In the genomic region with DNA sequence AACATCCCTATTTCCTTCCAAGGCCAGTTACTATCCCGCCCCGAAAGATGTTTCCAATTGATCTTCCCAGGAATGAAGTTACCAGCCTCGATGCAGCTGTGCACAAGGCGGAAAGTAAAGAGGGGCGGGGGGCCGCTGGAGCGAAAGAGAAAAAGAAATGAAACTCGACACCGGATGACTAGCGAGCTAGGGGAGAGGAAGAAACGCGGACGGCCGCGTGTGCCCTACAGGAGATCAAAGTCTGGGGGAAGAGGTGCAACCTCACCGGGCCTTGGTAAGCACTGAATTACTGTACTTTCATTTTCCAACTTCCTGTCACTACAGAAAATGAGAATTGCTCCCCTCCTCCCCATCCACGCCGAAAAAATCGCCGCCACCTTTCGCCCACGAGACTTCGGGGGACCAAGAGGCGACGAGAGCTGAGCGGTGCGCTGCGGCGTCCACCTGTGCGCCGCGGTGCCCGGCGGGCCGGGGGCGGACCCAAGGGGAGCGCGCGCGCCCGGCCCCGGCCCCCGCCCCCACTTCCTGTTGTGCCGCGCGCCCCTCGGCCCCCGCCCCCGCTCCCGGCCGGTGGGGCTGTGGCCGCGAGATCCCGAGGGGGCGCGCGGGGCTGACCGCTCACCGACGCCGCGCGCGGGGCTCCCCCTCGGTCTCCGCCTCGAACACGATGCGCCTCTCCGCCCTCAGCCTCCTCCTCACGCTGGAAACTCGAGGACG, we compare ENCODE assay signal across 1 cellular context.
TF ChIP-seq lines count a peak whose summit lies in the region.

No MANE protein-coding gene starts in this region.

TF ChIP-seq in HEK293, 187 proteins besides CTCF, POLR2A, EP300 and RAD21 (continued from another document and continues in another):
- TF ChIP-seq, protein P1, sequence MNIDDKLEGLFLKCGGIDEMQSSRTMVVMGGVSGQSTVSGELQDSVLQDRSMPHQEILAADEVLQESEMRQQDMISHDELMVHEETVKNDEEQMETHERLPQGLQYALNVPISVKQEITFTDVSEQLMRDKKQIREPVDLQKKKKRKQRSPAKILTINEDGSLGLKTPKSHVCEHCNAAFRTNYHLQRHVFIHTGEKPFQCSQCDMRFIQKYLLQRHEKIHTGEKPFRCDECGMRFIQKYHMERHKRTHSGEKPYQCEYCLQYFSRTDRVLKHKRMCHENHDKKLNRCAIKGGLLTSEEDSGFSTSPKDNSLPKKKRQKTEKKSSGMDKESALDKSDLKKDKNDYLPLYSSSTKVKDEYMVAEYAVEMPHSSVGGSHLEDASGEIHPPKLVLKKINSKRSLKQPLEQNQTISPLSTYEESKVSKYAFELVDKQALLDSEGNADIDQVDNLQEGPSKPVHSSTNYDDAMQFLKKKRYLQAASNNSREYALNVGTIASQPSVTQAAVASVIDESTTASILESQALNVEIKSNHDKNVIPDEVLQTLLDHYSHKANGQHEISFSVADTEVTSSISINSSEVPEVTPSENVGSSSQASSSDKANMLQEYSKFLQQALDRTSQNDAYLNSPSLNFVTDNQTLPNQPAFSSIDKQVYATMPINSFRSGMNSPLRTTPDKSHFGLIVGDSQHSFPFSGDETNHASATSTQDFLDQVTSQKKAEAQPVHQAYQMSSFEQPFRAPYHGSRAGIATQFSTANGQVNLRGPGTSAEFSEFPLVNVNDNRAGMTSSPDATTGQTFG (tag by site-specific recombination; IDR thresholded peaks at IDR 0.05; ENCODE audit: borderline replicate concordance), result no peak
- peak; percentile 87 for TF ChIP-seq SP7 (tag by site-specific recombination; IDR thresholded peaks at IDR 0.05)
- TF ChIP-seq, protein P2, sequence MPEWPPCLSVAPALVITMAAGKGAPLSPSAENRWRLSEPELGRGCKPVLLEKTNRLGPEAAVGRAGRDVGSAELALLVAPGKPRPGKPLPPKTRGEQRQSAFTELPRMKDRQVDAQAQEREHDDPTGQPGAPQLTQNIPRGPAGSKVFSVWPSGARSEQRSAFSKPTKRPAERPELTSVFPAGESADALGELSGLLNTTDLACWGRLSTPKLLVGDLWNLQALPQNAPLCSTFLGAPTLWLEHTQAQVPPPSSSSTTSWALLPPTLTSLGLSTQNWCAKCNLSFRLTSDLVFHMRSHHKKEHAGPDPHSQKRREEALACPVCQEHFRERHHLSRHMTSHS (tag by site-specific recombination; IDR thresholded peaks at IDR 0.05), result no peak
- no peak for TF ChIP-seq ZNF114 (tag by site-specific recombination; IDR thresholded peaks at IDR 0.05)
- TF ChIP-seq, protein P3, sequence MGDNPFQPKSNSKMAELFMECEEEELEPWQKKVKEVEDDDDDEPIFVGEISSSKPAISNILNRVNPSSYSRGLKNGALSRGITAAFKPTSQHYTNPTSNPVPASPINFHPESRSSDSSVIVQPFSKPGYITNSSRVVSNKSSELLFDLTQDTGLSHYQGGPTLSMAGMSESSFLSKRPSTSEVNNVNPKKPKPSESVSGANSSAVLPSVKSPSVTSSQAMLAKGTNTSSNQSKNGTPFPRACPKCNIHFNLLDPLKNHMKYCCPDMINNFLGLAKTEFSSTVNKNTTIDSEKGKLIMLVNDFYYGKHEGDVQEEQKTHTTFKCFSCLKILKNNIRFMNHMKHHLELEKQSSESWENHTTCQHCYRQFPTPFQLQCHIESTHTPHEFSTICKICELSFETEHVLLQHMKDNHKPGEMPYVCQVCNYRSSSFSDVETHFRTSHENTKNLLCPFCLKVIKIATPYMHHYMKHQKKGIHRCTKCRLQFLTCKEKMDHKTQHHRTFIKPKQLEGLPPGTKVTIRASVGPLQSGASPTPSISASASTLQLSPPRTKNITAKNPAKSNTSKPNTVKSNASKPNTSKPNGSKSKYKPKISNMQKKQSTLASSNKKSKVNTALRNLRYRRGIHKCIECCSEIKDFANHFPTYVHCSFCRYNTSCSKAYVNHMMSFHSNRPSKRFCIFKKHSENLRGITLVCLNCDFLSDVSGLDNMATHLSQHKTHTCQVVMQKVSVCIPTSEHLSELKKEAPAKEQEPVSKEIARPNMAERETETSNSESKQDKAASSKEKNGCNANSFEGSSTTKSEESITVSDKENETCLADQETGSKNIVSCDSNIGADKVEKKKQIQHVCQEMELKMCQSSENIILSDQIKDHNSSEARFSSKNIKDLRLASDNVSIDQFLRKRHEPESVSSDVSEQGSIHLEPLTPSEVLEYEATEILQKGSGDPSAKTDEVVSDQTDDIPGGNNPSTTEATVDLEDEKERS (tag by site-specific recombination; IDR thresholded peaks at IDR 0.05), result no peak
- TF ChIP-seq, protein P4, sequence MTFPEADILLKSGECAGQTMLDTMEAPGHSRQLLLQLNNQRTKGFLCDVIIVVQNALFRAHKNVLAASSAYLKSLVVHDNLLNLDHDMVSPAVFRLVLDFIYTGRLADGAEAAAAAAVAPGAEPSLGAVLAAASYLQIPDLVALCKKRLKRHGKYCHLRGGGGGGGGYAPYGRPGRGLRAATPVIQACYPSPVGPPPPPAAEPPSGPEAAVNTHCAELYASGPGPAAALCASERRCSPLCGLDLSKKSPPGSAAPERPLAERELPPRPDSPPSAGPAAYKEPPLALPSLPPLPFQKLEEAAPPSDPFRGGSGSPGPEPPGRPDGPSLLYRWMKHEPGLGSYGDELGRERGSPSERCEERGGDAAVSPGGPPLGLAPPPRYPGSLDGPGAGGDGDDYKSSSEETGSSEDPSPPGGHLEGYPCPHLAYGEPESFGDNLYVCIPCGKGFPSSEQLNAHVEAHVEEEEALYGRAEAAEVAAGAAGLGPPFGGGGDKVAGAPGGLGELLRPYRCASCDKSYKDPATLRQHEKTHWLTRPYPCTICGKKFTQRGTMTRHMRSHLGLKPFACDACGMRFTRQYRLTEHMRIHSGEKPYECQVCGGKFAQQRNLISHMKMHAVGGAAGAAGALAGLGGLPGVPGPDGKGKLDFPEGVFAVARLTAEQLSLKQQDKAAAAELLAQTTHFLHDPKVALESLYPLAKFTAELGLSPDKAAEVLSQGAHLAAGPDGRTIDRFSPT (tag by site-specific recombination; IDR thresholded peaks at IDR 0.05), result no peak
- TF ChIP-seq ZIC2 (tag by site-specific recombination; IDR thresholded peaks at IDR 0.05), result peak; percentile 62; the same call in 1 of the 2 replicates
- TF ChIP-seq RBAK (tag by site-specific recombination; IDR thresholded peaks at IDR 0.05), result no peak
- TF ChIP-seq ZXDB (tag by site-specific recombination; IDR thresholded peaks at IDR 0.05), result peak; percentile 85
- TF ChIP-seq ZNF623 (tag by site-specific recombination; IDR thresholded peaks at IDR 0.05), result no peak; the same call in 1 of the 2 replicates
- TF ChIP-seq, protein P5, sequence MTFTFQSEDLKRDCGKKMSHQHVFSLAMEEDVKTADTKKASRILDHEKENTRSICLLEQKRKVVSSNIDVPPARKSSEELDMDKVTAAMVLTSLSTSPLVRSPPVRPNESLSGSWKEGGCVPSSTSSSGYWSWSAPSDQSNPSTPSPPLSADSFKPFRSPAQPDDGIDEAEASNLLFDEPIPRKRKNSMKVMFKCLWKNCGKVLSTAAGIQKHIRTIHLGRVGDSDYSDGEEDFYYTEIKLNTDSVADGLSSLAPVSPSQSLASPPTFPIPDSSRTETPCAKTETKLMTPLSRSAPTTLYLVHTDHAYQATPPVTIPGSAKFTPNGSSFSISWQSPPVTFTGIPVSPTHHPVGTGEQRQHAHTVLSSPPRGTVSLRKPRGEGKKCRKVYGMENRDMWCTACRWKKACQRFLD (tag by site-specific recombination; IDR thresholded peaks at IDR 0.05), result no peak
- TF ChIP-seq ZNF777 (tag by site-specific recombination; IDR thresholded peaks at IDR 0.05; ENCODE audit: borderline replicate concordance), result no peak
- no peak for TF ChIP-seq ZNF292 (tag by site-specific recombination; IDR thresholded peaks at IDR 0.05; ENCODE audit: borderline replicate concordance, low read depth)
- TF ChIP-seq GLIS1 (tag by site-specific recombination; IDR thresholded peaks at IDR 0.05), result peak; percentile 76
- no peak for TF ChIP-seq ZNF155 (tag by site-specific recombination; IDR thresholded peaks at IDR 0.05)
- TF ChIP-seq, protein P6, sequence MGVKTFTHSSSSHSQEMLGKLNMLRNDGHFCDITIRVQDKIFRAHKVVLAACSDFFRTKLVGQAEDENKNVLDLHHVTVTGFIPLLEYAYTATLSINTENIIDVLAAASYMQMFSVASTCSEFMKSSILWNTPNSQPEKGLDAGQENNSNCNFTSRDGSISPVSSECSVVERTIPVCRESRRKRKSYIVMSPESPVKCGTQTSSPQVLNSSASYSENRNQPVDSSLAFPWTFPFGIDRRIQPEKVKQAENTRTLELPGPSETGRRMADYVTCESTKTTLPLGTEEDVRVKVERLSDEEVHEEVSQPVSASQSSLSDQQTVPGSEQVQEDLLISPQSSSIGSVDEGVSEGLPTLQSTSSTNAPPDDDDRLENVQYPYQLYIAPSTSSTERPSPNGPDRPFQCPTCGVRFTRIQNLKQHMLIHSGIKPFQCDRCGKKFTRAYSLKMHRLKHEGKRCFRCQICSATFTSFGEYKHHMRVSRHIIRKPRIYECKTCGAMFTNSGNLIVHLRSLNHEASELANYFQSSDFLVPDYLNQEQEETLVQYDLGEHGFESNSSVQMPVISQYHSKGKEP (tag by site-specific recombination; IDR thresholded peaks at IDR 0.05), result 0 out of 2 replicates have a peak, but pooled peaks have one; percentile 30
- TF ChIP-seq, protein P7, sequence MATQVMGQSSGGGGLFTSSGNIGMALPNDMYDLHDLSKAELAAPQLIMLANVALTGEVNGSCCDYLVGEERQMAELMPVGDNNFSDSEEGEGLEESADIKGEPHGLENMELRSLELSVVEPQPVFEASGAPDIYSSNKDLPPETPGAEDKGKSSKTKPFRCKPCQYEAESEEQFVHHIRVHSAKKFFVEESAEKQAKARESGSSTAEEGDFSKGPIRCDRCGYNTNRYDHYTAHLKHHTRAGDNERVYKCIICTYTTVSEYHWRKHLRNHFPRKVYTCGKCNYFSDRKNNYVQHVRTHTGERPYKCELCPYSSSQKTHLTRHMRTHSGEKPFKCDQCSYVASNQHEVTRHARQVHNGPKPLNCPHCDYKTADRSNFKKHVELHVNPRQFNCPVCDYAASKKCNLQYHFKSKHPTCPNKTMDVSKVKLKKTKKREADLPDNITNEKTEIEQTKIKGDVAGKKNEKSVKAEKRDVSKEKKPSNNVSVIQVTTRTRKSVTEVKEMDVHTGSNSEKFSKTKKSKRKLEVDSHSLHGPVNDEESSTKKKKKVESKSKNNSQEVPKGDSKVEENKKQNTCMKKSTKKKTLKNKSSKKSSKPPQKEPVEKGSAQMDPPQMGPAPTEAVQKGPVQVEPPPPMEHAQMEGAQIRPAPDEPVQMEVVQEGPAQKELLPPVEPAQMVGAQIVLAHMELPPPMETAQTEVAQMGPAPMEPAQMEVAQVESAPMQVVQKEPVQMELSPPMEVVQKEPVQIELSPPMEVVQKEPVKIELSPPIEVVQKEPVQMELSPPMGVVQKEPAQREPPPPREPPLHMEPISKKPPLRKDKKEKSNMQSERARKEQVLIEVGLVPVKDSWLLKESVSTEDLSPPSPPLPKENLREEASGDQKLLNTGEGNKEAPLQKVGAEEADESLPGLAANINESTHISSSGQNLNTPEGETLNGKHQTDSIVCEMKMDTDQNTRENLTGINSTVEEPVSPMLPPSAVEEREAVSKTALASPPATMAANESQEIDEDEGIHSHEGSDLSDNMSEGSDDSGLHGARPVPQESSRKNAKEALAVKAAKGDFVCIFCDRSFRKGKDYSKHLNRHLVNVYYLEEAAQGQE (tag by site-specific recombination; IDR thresholded peaks at IDR 0.05), result 0 out of 2 replicates have a peak, but pooled peaks have one; percentile 22
- peak; percentile 85 for TF ChIP-seq GLIS2 (tag by site-specific recombination; IDR thresholded peaks at IDR 0.05)
- no peak for TF ChIP-seq ZNF571 (tag by site-specific recombination; IDR thresholded peaks at IDR 0.05)
- TF ChIP-seq, protein P8, sequence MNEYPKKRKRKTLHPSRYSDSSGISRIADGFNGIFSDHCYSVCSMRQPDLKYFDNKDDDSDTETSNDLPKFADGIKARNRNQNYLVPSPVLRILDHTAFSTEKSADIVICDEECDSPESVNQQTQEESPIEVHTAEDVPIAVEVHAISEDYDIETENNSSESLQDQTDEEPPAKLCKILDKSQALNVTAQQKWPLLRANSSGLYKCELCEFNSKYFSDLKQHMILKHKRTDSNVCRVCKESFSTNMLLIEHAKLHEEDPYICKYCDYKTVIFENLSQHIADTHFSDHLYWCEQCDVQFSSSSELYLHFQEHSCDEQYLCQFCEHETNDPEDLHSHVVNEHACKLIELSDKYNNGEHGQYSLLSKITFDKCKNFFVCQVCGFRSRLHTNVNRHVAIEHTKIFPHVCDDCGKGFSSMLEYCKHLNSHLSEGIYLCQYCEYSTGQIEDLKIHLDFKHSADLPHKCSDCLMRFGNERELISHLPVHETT (tag by site-specific recombination; IDR thresholded peaks at IDR 0.05), result 0 out of 2 replicates have a peak, but pooled peaks have one; percentile 58
- TF ChIP-seq ZNF529 (tag by site-specific recombination; IDR thresholded peaks at IDR 0.05; ENCODE audit: insufficient replicate concordance), result no peak
- no peak for TF ChIP-seq ZNF670 (tag by site-specific recombination; IDR thresholded peaks at IDR 0.05; ENCODE audit: low read depth)
- 0 out of 2 replicates have a peak, but pooled peaks have one; percentile 24 for TF ChIP-seq TRIM28 (IDR thresholded peaks at IDR 0.05; ENCODE audit: borderline replicate concordance, low read length)
- TF ChIP-seq ZNF404 (tag by site-specific recombination; IDR thresholded peaks at IDR 0.05), result no peak
- TF ChIP-seq ZNF248 (tag by site-specific recombination; IDR thresholded peaks at IDR 0.05), result no peak
- TF ChIP-seq, protein P9, sequence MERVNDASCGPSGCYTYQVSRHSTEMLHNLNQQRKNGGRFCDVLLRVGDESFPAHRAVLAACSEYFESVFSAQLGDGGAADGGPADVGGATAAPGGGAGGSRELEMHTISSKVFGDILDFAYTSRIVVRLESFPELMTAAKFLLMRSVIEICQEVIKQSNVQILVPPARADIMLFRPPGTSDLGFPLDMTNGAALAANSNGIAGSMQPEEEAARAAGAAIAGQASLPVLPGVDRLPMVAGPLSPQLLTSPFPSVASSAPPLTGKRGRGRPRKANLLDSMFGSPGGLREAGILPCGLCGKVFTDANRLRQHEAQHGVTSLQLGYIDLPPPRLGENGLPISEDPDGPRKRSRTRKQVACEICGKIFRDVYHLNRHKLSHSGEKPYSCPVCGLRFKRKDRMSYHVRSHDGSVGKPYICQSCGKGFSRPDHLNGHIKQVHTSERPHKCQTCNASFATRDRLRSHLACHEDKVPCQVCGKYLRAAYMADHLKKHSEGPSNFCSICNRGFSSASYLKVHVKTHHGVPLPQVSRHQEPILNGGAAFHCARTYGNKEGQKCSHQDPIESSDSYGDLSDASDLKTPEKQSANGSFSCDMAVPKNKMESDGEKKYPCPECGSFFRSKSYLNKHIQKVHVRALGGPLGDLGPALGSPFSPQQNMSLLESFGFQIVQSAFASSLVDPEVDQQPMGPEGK (tag by site-specific recombination; IDR thresholded peaks at IDR 0.05), result peak; percentile 93
- no peak for TF ChIP-seq ZNF23 (tag by site-specific recombination; IDR thresholded peaks at IDR 0.05; ENCODE audit: borderline replicate concordance)
- TF ChIP-seq ZNF221 (tag by site-specific recombination; IDR thresholded peaks at IDR 0.05; ENCODE audit: borderline replicate concordance), result no peak
- peak; percentile 81 for TF ChIP-seq ZNF501 (tag by site-specific recombination; IDR thresholded peaks at IDR 0.05)
- peak; percentile 78; the same call in 1 of the 2 replicates for TF ChIP-seq ZNF2 (tag by site-specific recombination; IDR thresholded peaks at IDR 0.05)
- TF ChIP-seq OVOL3 (tag by site-specific recombination; IDR thresholded peaks at IDR 0.05), result no peak; the same call in 1 of the 2 replicates
- TF ChIP-seq ZNF560 (tag by site-specific recombination; IDR thresholded peaks at IDR 0.05; ENCODE audit: borderline replicate concordance), result no peak
- TF ChIP-seq ZNF792 (tag by site-specific recombination; IDR thresholded peaks at IDR 0.05), result 0 out of 2 replicates have a peak, but pooled peaks have one; percentile 36
- TF ChIP-seq ZBTB7A (tag by site-specific recombination; IDR thresholded peaks at IDR 0.05; ENCODE audit: low read depth), result no peak
